ENCODE assay signal across 20 cellular contexts in genomic region chr19:35727053-35727955, GRCh38. TPM values are rescaled to one million over a fixed set of nuclear protein-coding genes. Genes with fewer than 3 reads are reported as not detected.
DNase-seq lines count a peak whose midpoint lies in the region; ATAC-seq and TF ChIP-seq lines count a peak whose summit lies in the region.
"Had no signal": no experiment of that assay in that cellular context is flagged by ENCODE, and none has a peak within 500 bp of the region (broad histone marks: within the 10 kb centered on the region; RNA-seq: fewer than 3 reads in every experiment).

No MANE protein-coding gene starts in this region.

- no peaks in the 10 kb centered on the region for H3K4me1 ChIP-seq in HCT116 (ENCODE audit: control insufficient read depth in 1 of 2, insufficient read depth in 2 of 2, low read length in 2 of 2)
- H3K4me1 ChIP-seq in osteoblast (ENCODE audit: insufficient read depth, low read length): no peaks in the 10 kb centered on the region
- H3K4me1 ChIP-seq: SJCRH30 had no signal

- ATAC-seq in HCT116: 0 out of 2 replicates have a peak, but pooled peaks have one; percentile 12
- no peak for ATAC-seq in GM18868 (IDR thresholded peaks at IDR 0.05; ENCODE audit: unreplicated experiment)
- ATAC-seq in HG02884 (IDR thresholded peaks at IDR 0.05; ENCODE audit: unreplicated experiment): no peak

- TF ChIP-seq RAD21 in HCT116 (IDR thresholded peaks at IDR 0.05; ENCODE audit: low read depth): no peak

- no peaks in the 10 kb centered on the region for H3K9me3 ChIP-seq in HCT116 (ENCODE audit: control insufficient read depth in 1 of 2, insufficient read depth in 1 of 2, low read depth in 1 of 2, low read length in 2 of 2)
- no peaks in the 10 kb centered on the region for H3K9me3 ChIP-seq in osteoblast (ENCODE audit: low read depth, low read length)
- H3K9me3 ChIP-seq: SJCRH30 had no signal

- DNase-seq in T-helper 1 cell (no peak), HCT116 (ENCODE audit: low read depth, low spot score) (no peak), epidermal melanocyte (ENCODE audit: insufficient read length, low spot score) (peak; percentile 8), osteoblast (ENCODE audit: insufficient read length, low spot score, missing footprints) (peak; percentile 75)
- DNase-seq in activated CD8-positive, alpha-beta memory T cell treated with anti-CD3 and anti-CD28 coated beads, Interleukin-2, amount 50 U/mL, for 48 hours: no peak
- DNase-seq: AML-193, DMS79 treated with DMSO at 0.1 percent for 48 hours, H9, MV-4-11, NCI-H1694 treated with DMSO at 0.1 percent for 48 hours, NCI-H345, NCI-H524 treated with DMSO at 0.1 percent for 48 hours, PC-9, SJCRH30 had no signal

- H3K79me2 ChIP-seq in HCT116 (ENCODE audit: insufficient read depth, low read length) (no peaks in the 10 kb centered on the region; the same call in 1 of the 2 replicates), osteoblast (ENCODE audit: insufficient read depth, low read length) (peaks cover 9% of the 10 kb centered on the region)

- RAD21 ChIA-PET in HCT116 (lab: Charles Lee; ENCODE audit: low non-redundant PET in 1 of 2, low total read pairs in 2 of 2, uncharacterized antibody in 2 of 2, unreplicated experiment in 2 of 2): no interaction called here

- H3K27me3 ChIP-seq in HCT116 (ENCODE audit: insufficient read depth, low read length): no peaks in the 10 kb centered on the region
- H3K27me3 ChIP-seq in osteoblast (ENCODE audit: insufficient read depth, low read length): no peaks in the 10 kb centered on the region
- H3K27me3 ChIP-seq: SJCRH30 had no signal

- H3K27ac ChIP-seq in HCT116 (ENCODE audit: low read depth, low read length) (no peak overlapping the region), osteoblast (ENCODE audit: low read depth, low read length) (no peak overlapping the region)
- H3K27ac ChIP-seq: 22Rv1, C4-2B, PC-9, RWPE1, SJCRH30 had no signal

- TF ChIP-seq CTCF in HCT116 (IDR thresholded peaks at IDR 0.05 in 2 of 3, conservative IDR thresholded peaks at IDR 0.05 in 1 of 3; ENCODE audit: borderline replicate concordance in 1 of 3, insufficient read depth in 1 of 3, low read depth in 2 of 3, low read length in 2 of 3): no peak
- TF ChIP-seq CTCF in osteoblast (IDR thresholded peaks at IDR 0.05; ENCODE audit: extremely low read depth, low read depth, low read length): no peak

- H3K36me3 ChIP-seq in HCT116 (ENCODE audit: control insufficient read depth in 1 of 2, insufficient read depth in 2 of 2, low read length in 2 of 2) (peaks cover 68 to 79% of the 10 kb centered on the region in 2 experiments), osteoblast (ENCODE audit: insufficient read depth, low read length) (peaks cover 90% of the 10 kb centered on the region)

- H3K9ac ChIP-seq in HCT116 (ENCODE audit: low read length): no peak overlapping the region

- no peak overlapping the region for H3K4me3 ChIP-seq in HCT116 (replicated peaks in 1 of 2; ENCODE audit: low read depth in 1 of 2, low read length in 2 of 2)
- H3K4me3 ChIP-seq in osteoblast (ENCODE audit: insufficient read depth, low read length): no peak overlapping the region
- H3K4me3 ChIP-seq: PC-9, SJCRH30 had no signal

- no peaks in the 10 kb centered on the region for H3K9me2 ChIP-seq in HCT116 (ENCODE audit: insufficient read depth)

- H3K36me3 Mint-ChIP-seq in T-helper 1 cell treated with Interleukin-12 subunit alpha and Interleukin-12 subunit beta and Interleukin-4 antibody, amounts not matched to agents 30 μg/mL and 1 μg/mL, for 36 hours (ENCODE audit: low read depth): peaks cover 61% of the 10 kb centered on the region

- no peaks in the 10 kb centered on the region for H3K27me3 Mint-ChIP-seq in T-helper 1 cell treated with Interleukin-12 subunit alpha and Interleukin-12 subunit beta and Interleukin-4 antibody, amounts not matched to agents 30 μg/mL and 1 μg/mL, for 36 hours (ENCODE audit: low read depth)

- no TSS peak for BruUV-seq in HCT116 (replicated peaks; lab: Mats Ljungman, UMichigan)

- H2AFZ ChIP-seq in HCT116 (ENCODE audit: low read depth, low read length, poor library complexity, severe bottlenecking) (no peak overlapping the region), osteoblast (ENCODE audit: low read length) (no peak overlapping the region)
- H2AFZ ChIP-seq: PC-9 had no signal

- CTCF ChIA-PET in HCT116 (lab: Charles Lee): no interaction called here

- intact Hi-C loops in HCT116 (cut with micrococcal nuclease): no loop called here

- H4K20me1 ChIP-seq in HCT116 (ENCODE audit: insufficient read depth) (no peaks in the 10 kb centered on the region), osteoblast (ENCODE audit: insufficient read depth, low read length) (peaks cover 3% of the 10 kb centered on the region)

- H3K4me2 ChIP-seq in HCT116 (ENCODE audit: low read length): no peak overlapping the region
- no peak overlapping the region for H3K4me2 ChIP-seq in osteoblast (ENCODE audit: insufficient read depth, low read length)
- H3K4me2 ChIP-seq: PC-9 had no signal

- TF ChIP-seq POLR2A in HCT116 (IDR thresholded peaks at IDR 0.05; ENCODE audit: borderline replicate concordance, extremely low read depth, insufficient read depth, insufficient read length): no peak

- peaks cover 2% of the 10 kb centered on the region for H3K4me1 Mint-ChIP-seq in T-helper 1 cell treated with Interleukin-12 subunit alpha and Interleukin-12 subunit beta and Interleukin-4 antibody, amounts not matched to agents 30 μg/mL and 1 μg/mL, for 36 hours (ENCODE audit: low read depth)
- H3K4me1 Mint-ChIP-seq: H9 had no signal

- POLR2A ChIA-PET in HCT116 (lab: Charles Lee): interaction anchor here (1.1 kb wide), 1 partner anchor 14 kb away, joined by 3 read pairs; no protein-coding TSS in a partner anchor

- peak overlapping the region; percentile 9 for H3K27ac Mint-ChIP-seq in T-helper 1 cell treated with Interleukin-12 subunit alpha and Interleukin-12 subunit beta and Interleukin-4 antibody, amounts not matched to agents 30 μg/mL and 1 μg/mL, for 36 hours
- H3K27ac Mint-ChIP-seq: H9 had no signal

- H3K4me3 Mint-ChIP-seq in T-helper 1 cell treated with Interleukin-12 subunit alpha and Interleukin-12 subunit beta and Interleukin-4 antibody, amounts not matched to agents 30 μg/mL and 1 μg/mL, for 36 hours: no peak overlapping the region

- H3K9me3 Mint-ChIP-seq in T-helper 1 cell treated with Interleukin-12 subunit alpha and Interleukin-12 subunit beta and Interleukin-4 antibody, amounts not matched to agents 30 μg/mL and 1 μg/mL, for 36 hours: no peaks in the 10 kb centered on the region
- H3K9me3 Mint-ChIP-seq: H9 had no signal

TF ChIP-seq in HCT116, 20 proteins besides CTCF, POLR2A, EP300 and RAD21:
- TF ChIP-seq EZH2phosphoT487 (IDR thresholded peaks at IDR 0.05; ENCODE audit: borderline replicate concordance) (no peak), ZFX (IDR thresholded peaks at IDR 0.05) (no peak), ELF1 (IDR thresholded peaks at IDR 0.05; ENCODE audit: borderline replicate concordance, low read depth) (no peak)

RNA-seq across cellular contexts. Expression of gene KMT2B, which starts 9.5 kb away (rescaled TPM):
- total RNA-seq in HCT116 (2021; ENCODE audit: unreplicated experiment) (29.9 TPM), osteoblast (6.5 and 6.8 TPM in 2 replicates)
- polyA plus RNA-seq in HCT116 (2012): 33.4 and 34.0 TPM in 2 replicates

RNA-seq across cellular contexts. Expression of gene IGFLR1, which starts 14.9 kb away (rescaled TPM):
- total RNA-seq in HCT116 (2021; ENCODE audit: unreplicated experiment) (8.3 TPM), osteoblast (0.72 and 0.88 TPM in 2 replicates)
- polyA plus RNA-seq in HCT116 (2012): 4.7 and 5.8 TPM in 2 replicates

RNA-seq across cellular contexts. Expression of gene U2AF1L4, which starts 17.9 kb away (rescaled TPM):
- total RNA-seq in HCT116 (2021; ENCODE audit: unreplicated experiment): 15.6 TPM
- 23.1 and 23.5 TPM in 2 replicates for polyA plus RNA-seq in HCT116 (2012)
- 5.8 and 8.8 TPM in 2 replicates for total RNA-seq in osteoblast

RNA-seq across cellular contexts. Expression of gene PSENEN, which starts 18.1 kb away (rescaled TPM):
- total RNA-seq in HCT116 (2021; ENCODE audit: unreplicated experiment) (55.3 TPM), osteoblast (8.8 and 11.6 TPM in 2 replicates)
- polyA plus RNA-seq in HCT116 (2012): 45.3 and 59.7 TPM in 2 replicates

RNA-seq across cellular contexts. Expression of gene LIN37, which starts 21.1 kb away (rescaled TPM):
- total RNA-seq in HCT116 (2021; ENCODE audit: unreplicated experiment) (10.1 TPM), osteoblast (9.0 and 13.6 TPM in 2 replicates)
- polyA plus RNA-seq in HCT116 (2012): 17.7 and 18.5 TPM in 2 replicates

Comparison
In these comparisons a context has a peak if more than half of its experiments do, and no peak if none do; other contexts are left out.
1. DNase-seq: peak in epidermal melanocyte (single experiment) and osteoblast (single experiment); none in T-helper 1 cell (0 of 5), HCT116 (single experiment) and activated CD8-positive, alpha-beta memory T cell treated with anti-CD3 and anti-CD28 coated beads, Interleukin-2, amount 50 U/mL, for 48 hours (single experiment).